14 cellular contexts compared by ENCODE assay signal in genomic region chr1:10901894-10902805, GRCh38.
DNase-seq lines count a peak whose midpoint lies in the region; ATAC-seq, FAIRE-seq and TF ChIP-seq lines count a peak whose summit lies in the region.
"Had no signal": no experiment of that assay in that cellular context is flagged by ENCODE, and none has a peak within 500 bp of the region (broad histone marks: within the 10 kb centered on the region; RNA-seq: fewer than 3 reads in every experiment).

No MANE protein-coding gene starts in this region.

- H3K4me2 ChIP-seq in K562 (ENCODE audit: insufficient read depth, low read length), result no peak overlapping the region

- no peak overlapping the region for H2AFZ ChIP-seq in K562 (ENCODE audit: low read depth, low read length)

- ATAC-seq in heart right ventricle (no peak), K562 (no peak), lower lobe of right lung (no peak), HG03439 (IDR thresholded peaks at IDR 0.05; ENCODE audit: unreplicated experiment) (no peak), GM21723 (IDR thresholded peaks at IDR 0.05; ENCODE audit: unreplicated experiment) (no peak), body of pancreas (no peak)
- ATAC-seq: activated naive CD8-positive, alpha-beta T cell treated with anti-CD3 and anti-CD28 coated beads, Interleukin-2, amount 50 U/mL, for 24 hours had no signal

- no TSS peak for BruUV-seq in K562 (replicated peaks; lab: Mats Ljungman, UMichigan)

- H3K36me3 ChIP-seq in heart right ventricle (no peaks in the 10 kb centered on the region), K562 (ENCODE audit: control insufficient read depth, insufficient read depth, low read length) (no peaks in the 10 kb centered on the region), lower lobe of right lung (no peaks in the 10 kb centered on the region), body of pancreas (replicated peaks in 1 of 2; ENCODE audit: insufficient read depth in 1 of 2, low read depth in 2 of 2) (no peaks in the 10 kb centered on the region)
- H3K36me3 ChIP-seq: neutrophil had no signal

- no peaks in the 10 kb centered on the region for H3K79me2 ChIP-seq in K562 (ENCODE audit: control insufficient read depth, insufficient read depth, low read length)

- WGBS in heart right ventricle, 2 donors, result 76 to 81% methylated on average over 18 of the region's 18 CpGs
- 6% methylated on average over 18 of the region's 18 CpGs for WGBS in K562 (ENCODE audit: insufficient coverage, low coverage, missing lambda C conversion rate)
- 80 to 82% methylated on average over 9 to 18 of the region's 18 CpGs for WGBS in body of pancreas, 2 donors

- H3K27ac ChIP-seq in heart right ventricle (no peak overlapping the region), K562 (ENCODE audit: extremely low read depth, low read depth, low read length) (no peak overlapping the region), lower lobe of right lung (peak overlapping the region; percentile 44), body of pancreas (no peak overlapping the region)
- H3K27ac ChIP-seq: neutrophil had no signal

- no peak overlapping the region for H3K9ac ChIP-seq in K562 (ENCODE audit: insufficient read depth in 1 of 2, low read depth in 2 of 2, low read length in 2 of 2)

- in situ Hi-C loops in K562 (cut with MboI), result no loop called here

- H4K20me1 ChIP-seq in K562 (replicated peaks; ENCODE audit: control insufficient read depth, insufficient read depth, low read length), result 0 out of 2 replicates have a peak, but pooled peaks cover 9% of the 10 kb centered on the region

- H3K9me3 ChIP-seq in heart right ventricle (no peaks in the 10 kb centered on the region), K562 (replicated peaks; ENCODE audit: control insufficient read depth, insufficient read depth, low read depth, low read length) (no peaks in the 10 kb centered on the region), lower lobe of right lung (no peaks in the 10 kb centered on the region), body of pancreas (no peaks in the 10 kb centered on the region)
- H3K9me3 ChIP-seq: neutrophil had no signal

- CTCF ChIA-PET in K562 (lab: Yijun Ruan, JAX; ENCODE audit: low intra/inter-chr PET ratio), result no interaction called here

- TF ChIP-seq EP300 in K562 (IDR thresholded peaks at IDR 0.05; ENCODE audit: low read length), result no peak

- H3K27me3 ChIP-seq in heart right ventricle (peaks cover 0 to 53% (median 43%) of the 10 kb centered on the region in 7 donors), K562 (ENCODE audit: control insufficient read depth in 2 of 2, insufficient read depth in 2 of 2, low read length in 2 of 2) (peaks cover 55 to 89% of the 10 kb centered on the region in 2 experiments; a peak in 4 of 5 replicates), lower lobe of right lung (ENCODE audit: low read depth) (peaks cover 6% of the 10 kb centered on the region), body of pancreas (peaks cover 0 to 5% of the 10 kb centered on the region in 2 donors)

- TF ChIP-seq POLR2A in K562 (conservative IDR thresholded peaks at IDR 0.05), result no peak
- TF ChIP-seq POLR2A in body of pancreas (IDR thresholded peaks at IDR 0.05), result no peak

- intact Hi-C loops in cardiac septum (cut with DNase I), result no loop called here
- intact Hi-C loops in heart right ventricle (cut with DNase I), result no loop called here
- intact Hi-C loops in K562 (cut with micrococcal nuclease), result no loop called here
- intact Hi-C loops in lower lobe of right lung (cut with DNase I), result no loop called here
- intact Hi-C loops in body of pancreas (cut with DNase I), result no loop called here

- DNase-seq in cardiac septum (ENCODE audit: low spot score) (peak; percentile 54), heart right ventricle (no peak), K562 (ENCODE audit: extremely low read depth in 1 of 4, low spot score in 3 of 4) (no peak), lower lobe of right lung (no peak), body of pancreas (no peak), NCI-H748 (lab: John Stamatoyannopoulos, UW; ENCODE audit: unreplicated experiment) (no peak)
- DNase-seq: ACHN; activated CD4-positive, CD25-positive, alpha-beta regulatory T cell treated with anti-CD3 and anti-CD28 coated beads, Interleukin-2, amount 50 U/mL, for 72 hours; activated naive CD8-positive, alpha-beta T cell treated with anti-CD3 and anti-CD28 coated beads, Interleukin-2, amount 50 U/mL, for 24 hours; erythroblast; stimulated activated naive CD4-positive, alpha-beta T cell treated with Interleukin-2 at 50 U/mL for 16 hours had no signal

- H3K9me1 ChIP-seq in K562 (ENCODE audit: control insufficient read depth, insufficient read depth, low read length), result no peaks in the 10 kb centered on the region

- H3K4me3 ChIP-seq in heart right ventricle (no peak overlapping the region), K562 (no peak overlapping the region), lower lobe of right lung (no peak overlapping the region), body of pancreas (no peak overlapping the region)

- peaks cover 0 to 7% (median 0%) of the 10 kb centered on the region in 9 donors for H3K4me1 ChIP-seq in heart right ventricle
- peaks cover 0 to 24% of the 10 kb centered on the region in 2 experiments; a peak in 2 of 5 replicates for H3K4me1 ChIP-seq in K562 (replicated peaks in 1 of 2; ENCODE audit: control insufficient read depth in 2 of 2, insufficient read depth in 2 of 2, low read length in 2 of 2)
- peaks cover 19% of the 10 kb centered on the region for H3K4me1 ChIP-seq in lower lobe of right lung
- H3K4me1 ChIP-seq in body of pancreas, result no peaks in the 10 kb centered on the region

- no peak for FAIRE-seq in K562 (lab: Jason Lieb, UNC)

- TF ChIP-seq CTCF in heart right ventricle (IDR thresholded peaks at IDR 0.05) (no peak), K562 (IDR thresholded peaks at IDR 0.05 in 2 of 3, conservative IDR thresholded peaks at IDR 0.05 in 1 of 3; ENCODE audit: insufficient read depth in 2 of 3, low read depth in 1 of 3, low read length in 3 of 3) (no peak), lower lobe of right lung (IDR thresholded peaks at IDR 0.05) (no peak), body of pancreas (IDR thresholded peaks at IDR 0.05) (no peak)

- no peak for TF ChIP-seq RAD21 in K562 (CRISPR knock-in tag; conservative IDR thresholded peaks at IDR 0.05 in 1 of 2, IDR thresholded peaks at IDR 0.05 in 1 of 2)

- POLR2A ChIA-PET in K562 (lab: Yijun Ruan, JAX), result interaction anchor here (0.7 to 0.9 kb wide), 2 partner anchors 13 to 213 kb away, joined by 3 read pairs; no protein-coding TSS in a partner anchor

TF ChIP-seq in K562, 482 proteins besides CTCF, POLR2A, EP300 and RAD21:
- TF ChIP-seq CCNT2 (IDR thresholded peaks at IDR 0.05; ENCODE audit: borderline replicate concordance, extremely low read depth, insufficient read length, low read depth, low read length) (no peak), PKNOX1 (IDR thresholded peaks at IDR 0.05) (peak; percentile 49), PBX2 (CRISPR knock-in tag; IDR thresholded peaks at IDR 0.05; ENCODE audit: low read depth) (no peak), PBX2 (tag; conservative IDR thresholded peaks at IDR 0.05; ENCODE audit: low read depth) (0 out of 2 replicates have a peak, but pooled peaks have one; percentile 22)
TF ChIP-seq in K562: peak in this region for 2.
